Comparison of ENCODE assay signal across 31 cellular contexts in the genomic region with DNA sequence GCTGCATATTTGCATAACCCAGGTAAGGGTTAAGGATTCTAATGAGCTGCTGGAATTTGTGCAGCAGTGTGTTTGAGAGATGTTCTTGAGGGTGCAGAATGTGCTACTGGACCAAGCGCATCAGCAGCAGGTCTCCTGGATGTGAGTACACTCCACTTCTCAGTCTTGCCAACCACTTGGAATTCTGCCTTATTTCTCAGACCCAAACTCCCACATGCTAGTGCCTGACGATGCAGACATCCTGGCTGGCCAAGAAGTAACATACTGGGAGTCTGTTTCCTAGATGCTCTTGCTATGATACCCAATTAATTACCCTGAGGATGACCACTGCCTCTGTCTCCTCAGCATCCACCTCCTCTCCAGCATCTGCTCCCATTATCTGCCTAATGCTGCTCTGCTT.
A peak's percentile ranks its signal among the peaks of the same experiment; 100 is the strongest.
DNase-seq lines count a peak whose midpoint lies in the region; ATAC-seq and TF ChIP-seq lines count a peak whose summit lies in the region.
"Had no signal": no experiment of that assay in that cellular context is flagged by ENCODE, and none has a peak within 500 bp of the region (broad histone marks: within the 10 kb centered on the region; RNA-seq: fewer than 3 reads in every experiment).

No MANE protein-coding gene starts in this region.

- H3K27me3 ChIP-seq in right cardiac atrium (ENCODE audit: control insufficient read depth, insufficient read depth) (no peaks in the 10 kb centered on the region), osteoblast (ENCODE audit: insufficient read depth, low read length) (no peaks in the 10 kb centered on the region), HAP-1 (ENCODE audit: low read depth) (no peaks in the 10 kb centered on the region)
- H3K27me3 ChIP-seq: BE2C had no signal

- H3K4me3 ChIP-seq in right cardiac atrium (ENCODE audit: low read length) (no peak overlapping the region), osteoblast (ENCODE audit: insufficient read depth, low read length) (no peak overlapping the region), HAP-1 (no peak overlapping the region)
- H3K4me3 ChIP-seq: GM12878, PC-9 had no signal

- H3K4me2 ChIP-seq in osteoblast (ENCODE audit: insufficient read depth, low read length), result no peak overlapping the region
- H3K4me2 ChIP-seq: KMS-11, PC-9 had no signal

- H3K27ac ChIP-seq in right cardiac atrium (ENCODE audit: low read length), result no peak overlapping the region
- H3K27ac ChIP-seq in osteoblast (ENCODE audit: low read depth, low read length), result no peak overlapping the region
- H3K27ac ChIP-seq: 22Rv1, KMS-11, PC-9, RWPE1 had no signal

- H3K4me1 ChIP-seq in right cardiac atrium (ENCODE audit: control insufficient read depth, insufficient read depth, low read length) (no peaks in the 10 kb centered on the region), osteoblast (ENCODE audit: insufficient read depth, low read length) (peaks cover 8% of the 10 kb centered on the region), HAP-1 (no peaks in the 10 kb centered on the region)
- H3K4me1 ChIP-seq: BE2C had no signal

- H3K4me1 Mint-ChIP-seq in activated naive CD8-positive, alpha-beta T cell treated with anti-CD3 and anti-CD28 coated beads, Interleukin-2, amount 50 U/mL, for 24 hours, result no peaks in the 10 kb centered on the region
- H3K4me1 Mint-ChIP-seq: CD14-positive monocyte; CD8-positive, alpha-beta memory T cell; IgD-negative memory B cell had no signal

- no peak for TF ChIP-seq CTCF in osteoblast (IDR thresholded peaks at IDR 0.05; ENCODE audit: extremely low read depth, low read depth, low read length)

- no peaks in the 10 kb centered on the region for H3K79me2 ChIP-seq in osteoblast (ENCODE audit: insufficient read depth, low read length)

- no peak overlapping the region for H2AFZ ChIP-seq in osteoblast (ENCODE audit: low read length)
- H2AFZ ChIP-seq: PC-9 had no signal

- 39% methylated on average over 2 of the region's 2 CpGs for WGBS in right cardiac atrium

- no peaks in the 10 kb centered on the region for H4K20me1 ChIP-seq in osteoblast (ENCODE audit: insufficient read depth, low read length)

- H3K9me3 Mint-ChIP-seq in activated naive CD8-positive, alpha-beta T cell treated with anti-CD3 and anti-CD28 coated beads, Interleukin-2, amount 50 U/mL, for 24 hours, result no peaks in the 10 kb centered on the region
- H3K9me3 Mint-ChIP-seq: IgD-negative memory B cell had no signal

- H3K4me3 Mint-ChIP-seq in activated naive CD8-positive, alpha-beta T cell treated with anti-CD3 and anti-CD28 coated beads, Interleukin-2, amount 50 U/mL, for 24 hours, result no peak overlapping the region
- H3K4me3 Mint-ChIP-seq: CD14-positive monocyte; CD8-positive, alpha-beta memory T cell; IgD-negative memory B cell had no signal

- peaks cover 11% of the 10 kb centered on the region for H3K27me3 Mint-ChIP-seq in activated naive CD8-positive, alpha-beta T cell treated with anti-CD3 and anti-CD28 coated beads, Interleukin-2, amount 50 U/mL, for 24 hours

- intact Hi-C loops in right cardiac atrium (cut with DNase I) (loop anchor here in 3 of 4 donors (5.0 to 10.0 kb wide), 3 partner anchors 290 to 297 kb away; no protein-coding TSS in a partner anchor), Right ventricle myocardium superior (cut with DNase I) (loop anchor here (5.0 kb wide), 1 partner anchor 292 kb away; no protein-coding TSS in a partner anchor)

- no peaks in the 10 kb centered on the region for H3K36me3 Mint-ChIP-seq in activated naive CD8-positive, alpha-beta T cell treated with anti-CD3 and anti-CD28 coated beads, Interleukin-2, amount 50 U/mL, for 24 hours (ENCODE audit: low read depth)
- H3K36me3 Mint-ChIP-seq: CD14-positive monocyte; CD8-positive, alpha-beta memory T cell; IgD-negative memory B cell had no signal

- no peak overlapping the region for H3K27ac Mint-ChIP-seq in activated naive CD8-positive, alpha-beta T cell treated with anti-CD3 and anti-CD28 coated beads, Interleukin-2, amount 50 U/mL, for 24 hours
- H3K27ac Mint-ChIP-seq: CD14-positive monocyte; CD8-positive, alpha-beta memory T cell; IgD-negative memory B cell had no signal

- H3K9me3 ChIP-seq in right cardiac atrium (ENCODE audit: control insufficient read depth, low read length), result no peaks in the 10 kb centered on the region
- H3K9me3 ChIP-seq in osteoblast (ENCODE audit: low read depth, low read length), result no peaks in the 10 kb centered on the region
- no peaks in the 10 kb centered on the region for H3K9me3 ChIP-seq in HAP-1
- H3K9me3 ChIP-seq: BE2C had no signal

- DNase-seq in right cardiac atrium, result peak in 1 of 3 donors; percentile 41
- DNase-seq in Right ventricle myocardium superior, result no peak
- DNase-seq in inferior parietal cortex (ENCODE audit: extremely low spot score), result peak; percentile 12
- DNase-seq in osteoblast (ENCODE audit: insufficient read length, low spot score, missing footprints), result peak; percentile 14
- DNase-seq in HAP-1 (ENCODE audit: low spot score in 2 of 2), result no peak
- no peak for DNase-seq in NCI-H1092 treated with DMSO at 0.1 percent for 48 hours (lab: John Stamatoyannopoulos, UW)
- DNase-seq in activated naive CD8-positive, alpha-beta T cell treated with anti-CD3 and anti-CD28 coated beads, Interleukin-2, amount 50 U/mL, for 24 hours, result no peak
- DNase-seq: BE2C; CD8-positive, alpha-beta memory T cell; DMS 273 treated with DMSO at 0.1 percent for 48 hours; DMS79; EL; GDM1; GOT3; NCI-H1048; NCI-H1417 treated with DMSO at 0.1 percent for 48 hours; NCI-H1694 treated with DMSO at 0.1 percent for 48 hours; NCI-H2081; NCI-H2171; NCI-H345; NCI-H524; NCI-H748 treated with DMSO at 0.1 percent for 48 hours; PC-9; SHP77 treated with DMSO at 0.1 percent for 48 hours had no signal

- ATAC-seq in right cardiac atrium (peak; percentile 42 to 47), Right ventricle myocardium superior (ENCODE audit: poor library complexity) (no peak)
- ATAC-seq in activated naive CD8-positive, alpha-beta T cell treated with anti-CD3 and anti-CD28 coated beads, Interleukin-2, amount 50 U/mL, for 24 hours, result no peak
- ATAC-seq: GM12878, HCT116 had no signal

- in situ Hi-C loops in HAP-1 (cut with MboI; ENCODE audit: low sequenced_read_pairs), result no loop called here

- H3K36me3 ChIP-seq in osteoblast (ENCODE audit: insufficient read depth, low read length) (no peaks in the 10 kb centered on the region), HAP-1 (replicated peaks) (no peaks in the 10 kb centered on the region)
- H3K36me3 ChIP-seq: BE2C had no signal

Comparison
In these comparisons a context has a peak if more than half of its experiments do, and no peak if none do; other contexts are left out.
1. ATAC-seq: peak in right cardiac atrium (2 of 2); none in Right ventricle myocardium superior (single experiment) and activated naive CD8-positive, alpha-beta T cell treated with anti-CD3 and anti-CD28 coated beads, Interleukin-2, amount 50 U/mL, for 24 hours (single experiment).
2. DNase-seq: peak in inferior parietal cortex (single experiment) and osteoblast (single experiment); none in Right ventricle myocardium superior (single experiment), HAP-1 (0 of 2), NCI-H1092 treated with DMSO at 0.1 percent for 48 hours (single experiment) and activated naive CD8-positive, alpha-beta T cell treated with anti-CD3 and anti-CD28 coated beads, Interleukin-2, amount 50 U/mL, for 24 hours (single experiment).